Comparison of ENCODE assay signal across 30 cellular contexts in the genomic region with DNA sequence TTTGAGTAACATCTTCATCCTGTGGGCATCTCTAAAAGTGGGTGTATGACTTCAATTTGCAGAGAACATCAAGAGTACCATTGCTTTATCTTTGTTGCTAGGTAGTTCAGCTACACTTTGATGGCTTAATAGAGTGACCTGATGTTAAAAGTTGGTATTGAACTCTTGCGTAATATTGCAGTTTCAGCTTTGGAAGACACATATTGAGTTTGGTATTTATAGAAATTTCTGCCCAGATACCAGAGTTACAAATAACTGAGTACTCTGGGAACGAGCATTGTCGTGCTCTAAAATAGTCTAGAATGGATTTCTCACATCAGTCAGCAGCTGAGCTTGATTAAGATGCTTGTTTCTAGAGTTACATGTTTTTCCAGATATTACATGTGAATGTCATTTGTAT. TPM values are rescaled to one million over a fixed set of nuclear protein-coding genes. Genes with fewer than 3 reads are reported as not detected.
DNase-seq lines count a peak whose midpoint lies in the region; ATAC-seq, FAIRE-seq and TF ChIP-seq lines count a peak whose summit lies in the region.
"Had no signal": no experiment of that assay in that cellular context is flagged by ENCODE, and none has a peak within 500 bp of the region (broad histone marks: within the 10 kb centered on the region; RNA-seq: fewer than 3 reads in every experiment).

No MANE protein-coding gene starts in this region.

- no peak overlapping the region for H3K27ac Mint-ChIP-seq in CD4-positive, alpha-beta T cell
- no peak overlapping the region for H3K27ac Mint-ChIP-seq in CD14-positive monocyte
- H3K27ac Mint-ChIP-seq: activated B cell treated with CpG ODN at 0.5 μM for 24 hours; activated naive CD4-positive, alpha-beta T cell treated with anti-CD3 and anti-CD28 coated beads, Interleukin-2, amount 10 ng/mL, durations not matched to agents 7 days and 5 days; activated T-helper 1 cell treated with anti-CD3 and anti-CD28 coated beads, Interleukin-12 subunit alpha, Interleukin-12 subunit beta, Interleukin-2, Interleukin-4 antibody, amounts not matched to agents 30 ng/mL and 10 ng/mL and 1 ng/mL, durations not matched to agents 14 hours and 24 hours and 36 hours had no signal

- H3K4me1 Mint-ChIP-seq in CD4-positive, alpha-beta T cell (ENCODE audit: low read depth) = peaks cover 29% of the 10 kb centered on the region
- no peaks in the 10 kb centered on the region for H3K4me1 Mint-ChIP-seq in CD14-positive monocyte
- H3K4me1 Mint-ChIP-seq: H9 had no signal

- intact Hi-C loops in CD4-positive, alpha-beta T cell (cut with DNase I, micrococcal nuclease) = no loop called here
- intact Hi-C loops in CD14-positive monocyte (cut with micrococcal nuclease) = no loop called here

- H3K27me3 Mint-ChIP-seq in CD4-positive, alpha-beta T cell = no peaks in the 10 kb centered on the region
- H3K27me3 Mint-ChIP-seq in CD14-positive monocyte (ENCODE audit: low read depth in 3 of 3) = no peaks in the 10 kb centered on the region
- H3K27me3 Mint-ChIP-seq: activated B cell treated with CpG ODN at 0.5 μM for 24 hours; activated naive CD4-positive, alpha-beta T cell treated with anti-CD3 and anti-CD28 coated beads, Interleukin-2, amount 10 ng/mL, durations not matched to agents 7 days and 5 days; stimulated activated naive CD8-positive, alpha-beta T cell treated with anti-CD3 and anti-CD28 coated beads, Interleukin-15, Interleukin-2, amounts not matched to agents 100 ng/mL and 50 ng/mL, for 24 hours had no signal

- ATAC-seq in CD4-positive, alpha-beta T cell (ENCODE audit: poor library complexity) = no peak
- ATAC-seq in GM21447 (IDR thresholded peaks at IDR 0.05; ENCODE audit: unreplicated experiment) (no peak), GM19324 (IDR thresholded peaks at IDR 0.05; ENCODE audit: low FRiP score, unreplicated experiment) (no peak)
- ATAC-seq: lower lobe of right lung, mucosa of descending colon, Right ventricle myocardium inferior, sciatic nerve had no signal

- POLR2A ChIA-PET in CD4-positive, alpha-beta T cell (lab: Charles Lee) = no interaction called here

- TF ChIP-seq CTCF in cardiac fibroblast (IDR thresholded peaks at IDR 0.05; ENCODE audit: low read depth, low read length) (no peak), foreskin fibroblast (IDR thresholded peaks at IDR 0.05; ENCODE audit: low read depth, low read length) (no peak), CD14-positive monocyte (IDR thresholded peaks at IDR 0.05) (no peak)
- TF ChIP-seq CTCF in CD4-positive, alpha-beta T cell (IDR thresholded peaks at IDR 0.05) = no peak

- no peaks in the 10 kb centered on the region for H3K9me3 Mint-ChIP-seq in CD4-positive, alpha-beta T cell
- H3K9me3 Mint-ChIP-seq in CD14-positive monocyte = no peaks in the 10 kb centered on the region
- H3K9me3 Mint-ChIP-seq: activated B cell treated with CpG ODN at 0.5 μM for 24 hours; activated naive CD4-positive, alpha-beta T cell treated with anti-CD3 and anti-CD28 coated beads, Interleukin-2, amount 10 ng/mL, durations not matched to agents 7 days and 5 days; activated T-helper 1 cell treated with anti-CD3 and anti-CD28 coated beads, Interleukin-12 subunit alpha, Interleukin-12 subunit beta, Interleukin-2, Interleukin-4 antibody, amounts not matched to agents 30 ng/mL and 10 ng/mL and 1 ng/mL, durations not matched to agents 14 hours and 24 hours and 36 hours; H9; stimulated activated naive CD8-positive, alpha-beta T cell treated with anti-CD3 and anti-CD28 coated beads, Interleukin-15, Interleukin-2, amounts not matched to agents 100 ng/mL and 50 ng/mL, for 24 hours had no signal

- H3K27ac ChIP-seq in CD4-positive, alpha-beta T cell (ENCODE audit: low read depth, low read length) = no peak overlapping the region
- H3K27ac ChIP-seq: epithelial cell of prostate, lower lobe of right lung, parathyroid adenoma, thyroid gland had no signal

- peaks cover 78% of the 10 kb centered on the region for H3K36me3 Mint-ChIP-seq in CD4-positive, alpha-beta T cell (ENCODE audit: low read depth)
- peaks cover 57 to 64% of the 10 kb centered on the region in 2 donors for H3K36me3 Mint-ChIP-seq in CD14-positive monocyte

- peak; percentile 72 for FAIRE-seq in HTR-8/SVneo (lab: Jason Lieb, UNC)
- FAIRE-seq: astrocyte, kidney had no signal

- CTCF ChIA-PET in CD4-positive, alpha-beta T cell (lab: Charles Lee) = interaction anchor here (1.9 kb wide), 1 partner anchor 11 kb away, joined by 7 read pairs; no protein-coding TSS in a partner anchor

- H3K4me3 ChIP-seq in cardiac fibroblast (replicated peaks in 1 of 2; ENCODE audit: low read depth in 2 of 2, low read length in 2 of 2) = no peak overlapping the region
- H3K4me3 ChIP-seq in foreskin fibroblast (ENCODE audit: low read depth in 1 of 2, low read length in 2 of 2) = no peak overlapping the region
- H3K4me3 ChIP-seq: lower lobe of right lung, mucosa of descending colon, thyroid gland had no signal

- DNase-seq in AG08396 (ENCODE audit: low spot score) (peak; percentile 6), HTR-8/SVneo (ENCODE audit: insufficient read length, low spot score) (no peak), cardiac fibroblast (ENCODE audit: low read depth in 2 of 2) (peak; percentile 40 to 54), foreskin fibroblast (peak; percentile 62 to 79), CD14-positive monocyte (ENCODE audit: low spot score) (no peak)
- no peak for DNase-seq in CD4-positive, alpha-beta T cell
- DNase-seq: activated B cell treated with CpG ODN at 0.5 μM for 24 hours; activated CD4-positive, alpha-beta T cell treated with anti-CD3 and anti-CD28 coated beads, Interleukin-2, amount 50 U/mL, for 4 hours; activated naive CD4-positive, alpha-beta T cell treated with anti-CD3 and anti-CD28 coated beads, Interleukin-2, amount 10 ng/mL, durations not matched to agents 7 days and 5 days; GF-D8; H9; kidney; lower lobe of right lung; mucosa of descending colon; NCI-H1417; NCI-H2081 treated with DMSO at 0.1 percent for 48 hours; NCI-H446 treated with DMSO at 0.1 percent for 48 hours; stimulated activated CD4-positive, alpha-beta T cell treated with anti-CD3 and anti-CD28 coated beads, Interleukin-15, amount 100 ng/mL, for 24 hours; SW 1271; T1000; thyroid gland had no signal

- no peak overlapping the region for H3K4me3 Mint-ChIP-seq in CD4-positive, alpha-beta T cell
- H3K4me3 Mint-ChIP-seq in CD14-positive monocyte = no peak overlapping the region
- H3K4me3 Mint-ChIP-seq: activated B cell treated with CpG ODN at 0.5 μM for 24 hours; activated naive CD4-positive, alpha-beta T cell treated with anti-CD3 and anti-CD28 coated beads, Interleukin-2, amount 10 ng/mL, durations not matched to agents 7 days and 5 days; activated T-helper 1 cell treated with anti-CD3 and anti-CD28 coated beads, Interleukin-12 subunit alpha, Interleukin-12 subunit beta, Interleukin-2, Interleukin-4 antibody, amounts not matched to agents 30 ng/mL and 10 ng/mL and 1 ng/mL, durations not matched to agents 14 hours and 24 hours and 36 hours; H9; stimulated activated naive CD8-positive, alpha-beta T cell treated with anti-CD3 and anti-CD28 coated beads, Interleukin-15, Interleukin-2, amounts not matched to agents 100 ng/mL and 50 ng/mL, for 24 hours had no signal

- H3K27me3 ChIP-seq in CD4-positive, alpha-beta T cell (ENCODE audit: control insufficient read depth, insufficient read depth, low read length) = no peaks in the 10 kb centered on the region
- H3K27me3 ChIP-seq: thyroid gland had no signal

- H3K9me3 ChIP-seq in CD4-positive, alpha-beta T cell (ENCODE audit: control insufficient read depth, low read length) = no peaks in the 10 kb centered on the region
- H3K9me3 ChIP-seq: lower lobe of right lung, mucosa of descending colon, thyroid gland had no signal

RNA-seq across cellular contexts. Expression of a gene that starts 24.8 kb away (rescaled TPM):
- total RNA-seq in CD4-positive, alpha-beta T cell = under 1 TPM; 0.49 to 0.50 TPM
- polyA plus RNA-seq in CD14-positive monocyte = not detected

RNA-seq across cellular contexts. Expression of a gene that starts 52.3 kb away (rescaled TPM):
- total RNA-seq in CD4-positive, alpha-beta T cell = 10 to 100 TPM; 13.3 to 18.9 TPM
- polyA plus RNA-seq in CD14-positive monocyte = 10 to 100 TPM; 14.3 to 21.3 TPM

Comparison
In these comparisons a context has a peak if more than half of its experiments do, and no peak if none do; other contexts are left out.
1. DNase-seq: peak in AG08396 (single experiment), cardiac fibroblast (2 of 2) and foreskin fibroblast (2 of 2); none in HTR-8/SVneo (single experiment), CD4-positive, alpha-beta T cell (0 of 10) and CD14-positive monocyte (single experiment).